In genomic region chr11:420054-420910, GRCh38 we compare ENCODE assay signal across 30 cellular contexts. TPM values are rescaled to one million over a fixed set of nuclear protein-coding genes. Genes with fewer than 3 reads are reported as not detected.
DNase-seq lines count a peak whose midpoint lies in the region; ATAC-seq and TF ChIP-seq lines count a peak whose summit lies in the region.
"Had no signal": no experiment of that assay in that cellular context is flagged by ENCODE, and none has a peak within 500 bp of the region (broad histone marks: within the 10 kb centered on the region; RNA-seq: fewer than 3 reads in every experiment).

No MANE protein-coding gene starts in this region.

- no peaks in the 10 kb centered on the region for H3K9me3 Mint-ChIP-seq in activated CD4-positive, alpha-beta T cell treated with anti-CD3 and anti-CD28 coated beads, Interleukin-2, amount 10 ng/mL, durations not matched to agents 24 days and 14 days
- peaks cover 5 to 10% (median 8%) of the 10 kb centered on the region in 7 donors for H3K9me3 Mint-ChIP-seq in CD14-positive monocyte
- no peaks in the 10 kb centered on the region for H3K9me3 Mint-ChIP-seq in activated T-helper 2 cell treated with anti-CD3 and anti-CD28 coated beads, Interferon-gamma antibody, Interleukin-2, Interleukin-4, amounts not matched to agents 10 μg/mL and 5 μg/mL and 100 μg/mL, durations not matched to agents 14 hours and 24 hours and 36 hours
- no peaks in the 10 kb centered on the region for H3K9me3 Mint-ChIP-seq in MCF 10A (ENCODE audit: unreplicated experiment)
- H3K9me3 Mint-ChIP-seq: activated T-cell treated with anti-CD3 and anti-CD28 coated beads, Interleukin-2, amount 50 U/mL, for 4 hours; CD4-positive, alpha-beta T cell had no signal

- no peak overlapping the region for H3K4me3 Mint-ChIP-seq in activated CD4-positive, alpha-beta T cell treated with anti-CD3 and anti-CD28 coated beads, Interleukin-2, amount 10 ng/mL, durations not matched to agents 24 days and 14 days
- H3K4me3 Mint-ChIP-seq in CD14-positive monocyte = no peak overlapping the region
- H3K4me3 Mint-ChIP-seq in activated T-helper 2 cell treated with anti-CD3 and anti-CD28 coated beads, Interferon-gamma antibody, Interleukin-2, Interleukin-4, amounts not matched to agents 10 μg/mL and 5 μg/mL and 100 μg/mL, durations not matched to agents 14 hours and 24 hours and 36 hours (ENCODE audit: low read depth) = no peak overlapping the region
- no peak overlapping the region for H3K4me3 Mint-ChIP-seq in MCF 10A (ENCODE audit: unreplicated experiment)
- H3K4me3 Mint-ChIP-seq: activated CD8-positive, alpha-beta T cell treated with anti-CD3 and anti-CD28 coated beads for 36 hours; activated T-cell treated with anti-CD3 and anti-CD28 coated beads, Interleukin-2, amount 50 U/mL, for 4 hours; CD4-positive, alpha-beta T cell; memory B cell had no signal

- ATAC-seq in lower lobe of right lung (no peak), foreskin keratinocyte (no peak)
- ATAC-seq: activated CD8-positive, alpha-beta T cell treated with anti-CD3 and anti-CD28 coated beads for 36 hours; activated T-cell treated with anti-CD3 and anti-CD28 coated beads, Interleukin-2, amount 50 U/mL, for 4 hours; PC-3 had no signal

- H3K4me1 ChIP-seq in lower lobe of right lung (peaks cover 21% of the 10 kb centered on the region), foreskin keratinocyte (peaks cover 7% of the 10 kb centered on the region)

- POLR2A ChIA-PET in MCF 10A (lab: Yijun Ruan, JAX) = interaction anchor here (0.6 to 1.0 kb wide), 2 partner anchors 27 to 28 kb away, joined by 3 to 6 read pairs; no protein-coding TSS in a partner anchor

- no peaks in the 10 kb centered on the region for H3K9me3 ChIP-seq in lower lobe of right lung
- H3K9me3 ChIP-seq: breast epithelium, neutrophil had no signal

- H3K4me1 Mint-ChIP-seq in activated CD4-positive, alpha-beta T cell treated with anti-CD3 and anti-CD28 coated beads, Interleukin-2, amount 10 ng/mL, durations not matched to agents 24 days and 14 days = peaks cover 15% of the 10 kb centered on the region
- H3K4me1 Mint-ChIP-seq in CD14-positive monocyte (peaks cover 24% of the 10 kb centered on the region), MCF 10A (ENCODE audit: insufficient read depth, unreplicated experiment) (peaks cover 5% of the 10 kb centered on the region)
- peaks cover 6% of the 10 kb centered on the region for H3K4me1 Mint-ChIP-seq in activated T-helper 2 cell treated with anti-CD3 and anti-CD28 coated beads, Interferon-gamma antibody, Interleukin-2, Interleukin-4, amounts not matched to agents 10 μg/mL and 5 μg/mL and 100 μg/mL, durations not matched to agents 14 hours and 24 hours and 36 hours (ENCODE audit: low read depth)

- H3K27me3 ChIP-seq in lower lobe of right lung (ENCODE audit: low read depth) (no peaks in the 10 kb centered on the region), foreskin keratinocyte (no peaks in the 10 kb centered on the region)

- BruUV-seq in MCF 10A (replicated peaks; lab: Mats Ljungman, UMichigan) = no TSS peak

- peak; percentile 53 for DNase-seq in activated CD4-positive, alpha-beta T cell treated with anti-CD3 and anti-CD28 coated beads, Interleukin-2, amount 10 ng/mL, durations not matched to agents 24 days and 14 days
- DNase-seq in activated CD4-positive, alpha-beta T cell treated with anti-CD3 and anti-CD28 coated beads for 4 hours = no peak
- DNase-seq in CD14-positive monocyte (ENCODE audit: low spot score) (peak; percentile 40), lower lobe of right lung (peak; percentile 48), dermis blood vessel endothelial cell (no peak), foreskin keratinocyte (no peak), MCF 10A (ENCODE audit: unreplicated experiment) (no peak)
- peak; percentile 7 for DNase-seq in activated T-helper 2 cell treated with anti-CD3 and anti-CD28 coated beads, Interferon-gamma antibody, Interleukin-2, Interleukin-4, amounts not matched to agents 10 μg/mL and 5 μg/mL and 100 μg/mL, durations not matched to agents 14 hours and 24 hours and 36 hours (ENCODE audit: low spot score)
- DNase-seq: activated CD8-positive, alpha-beta T cell treated with anti-CD3 and anti-CD28 coated beads for 36 hours; activated naive CD4-positive, alpha-beta T cell; activated T-cell treated with anti-CD3 and anti-CD28 coated beads, Interleukin-2, amount 50 U/mL, for 4 hours; amygdala; effector CD8-positive, alpha-beta T cell; GM23248; NCI-H1048; NCI-H1694 treated with DMSO at 0.1 percent for 48 hours; NCI-H2171 treated with DMSO at 0.1 percent for 48 hours; NCI-H524 treated with DMSO at 0.1 percent for 48 hours; NK-92 treated with Interleukin-12 subunit alpha and Interleukin-12 subunit beta, amount 100 ng/mL, for 24 hours; PC-3; SHP77; small intestine; stimulated activated CD4-positive, alpha-beta T cell treated with anti-CD3 and anti-CD28 coated beads, Interleukin-1b, Interleukin-23, amount 100 ng/mL, for 48 hours; T-helper 9 cell had no signal

- TF ChIP-seq CTCF in CD14-positive monocyte (IDR thresholded peaks at IDR 0.05) (no peak), lower lobe of right lung (IDR thresholded peaks at IDR 0.05) (no peak), foreskin keratinocyte (conservative IDR thresholded peaks at IDR 0.05) (no peak), MCF 10A (IDR thresholded peaks at IDR 0.05; ENCODE audit: unreplicated experiment) (no peak)

- H3K36me3 ChIP-seq in lower lobe of right lung = no peaks in the 10 kb centered on the region
- H3K36me3 ChIP-seq: breast epithelium, neutrophil, tibial nerve had no signal

- H3K36me3 Mint-ChIP-seq in activated CD4-positive, alpha-beta T cell treated with anti-CD3 and anti-CD28 coated beads, Interleukin-2, amount 10 ng/mL, durations not matched to agents 24 days and 14 days (ENCODE audit: low read depth) = peaks cover 12% of the 10 kb centered on the region
- H3K36me3 Mint-ChIP-seq in CD14-positive monocyte (no peaks in the 10 kb centered on the region), MCF 10A (ENCODE audit: insufficient read depth, unreplicated experiment) (no peaks in the 10 kb centered on the region)
- peaks cover 14% of the 10 kb centered on the region for H3K36me3 Mint-ChIP-seq in activated T-helper 2 cell treated with anti-CD3 and anti-CD28 coated beads, Interferon-gamma antibody, Interleukin-2, Interleukin-4, amounts not matched to agents 10 μg/mL and 5 μg/mL and 100 μg/mL, durations not matched to agents 14 hours and 24 hours and 36 hours (ENCODE audit: low read depth)

- H3K27ac Mint-ChIP-seq in activated CD4-positive, alpha-beta T cell treated with anti-CD3 and anti-CD28 coated beads, Interleukin-2, amount 10 ng/mL, durations not matched to agents 24 days and 14 days = no peak overlapping the region
- H3K27ac Mint-ChIP-seq in CD14-positive monocyte (no peak overlapping the region), MCF 10A (ENCODE audit: low read depth, unreplicated experiment) (no peak overlapping the region)
- H3K27ac Mint-ChIP-seq in activated T-helper 2 cell treated with anti-CD3 and anti-CD28 coated beads, Interferon-gamma antibody, Interleukin-2, Interleukin-4, amounts not matched to agents 10 μg/mL and 5 μg/mL and 100 μg/mL, durations not matched to agents 14 hours and 24 hours and 36 hours = no peak overlapping the region
- H3K27ac Mint-ChIP-seq: activated CD8-positive, alpha-beta T cell treated with anti-CD3 and anti-CD28 coated beads for 36 hours; CD4-positive, alpha-beta T cell; memory B cell had no signal

- no peaks in the 10 kb centered on the region for H3K27me3 Mint-ChIP-seq in activated CD4-positive, alpha-beta T cell treated with anti-CD3 and anti-CD28 coated beads, Interleukin-2, amount 10 ng/mL, durations not matched to agents 24 days and 14 days
- H3K27me3 Mint-ChIP-seq in CD14-positive monocyte (ENCODE audit: low read depth in 3 of 3) (peaks cover 12 to 45% (median 13%) of the 10 kb centered on the region in 3 donors), MCF 10A (ENCODE audit: insufficient read depth, unreplicated experiment) (no peaks in the 10 kb centered on the region)
- H3K27me3 Mint-ChIP-seq in activated T-helper 2 cell treated with anti-CD3 and anti-CD28 coated beads, Interferon-gamma antibody, Interleukin-2, Interleukin-4, amounts not matched to agents 10 μg/mL and 5 μg/mL and 100 μg/mL, durations not matched to agents 14 hours and 24 hours and 36 hours (ENCODE audit: low read depth) = no peaks in the 10 kb centered on the region
- H3K27me3 Mint-ChIP-seq: activated CD8-positive, alpha-beta T cell treated with anti-CD3 and anti-CD28 coated beads for 36 hours; CD4-positive, alpha-beta T cell; memory B cell had no signal

- no peak overlapping the region for H3K4me3 ChIP-seq in lower lobe of right lung
- H3K4me3 ChIP-seq: breast epithelium, GM23248, tibial nerve had no signal

- H3K27ac ChIP-seq in lower lobe of right lung = no peak overlapping the region
- H3K27ac ChIP-seq in foreskin keratinocyte = no peak overlapping the region
- H3K27ac ChIP-seq: breast epithelium, GM23248, neutrophil, tibial nerve had no signal

- intact Hi-C loops in activated CD4-positive, alpha-beta T cell treated with anti-CD3 and anti-CD28 coated beads, Interleukin-2, amount 10 ng/mL, durations not matched to agents 24 days and 14 days (cut with micrococcal nuclease) = no loop called here
- intact Hi-C loops in CD14-positive monocyte (cut with micrococcal nuclease) (no loop called here), lower lobe of right lung (cut with DNase I) (no loop called here), MCF 10A (cut with micrococcal nuclease) (no loop called here)
- intact Hi-C loops in activated T-helper 2 cell treated with anti-CD3 and anti-CD28 coated beads, Interferon-gamma antibody, Interleukin-2, Interleukin-4, amounts not matched to agents 10 μg/mL and 5 μg/mL and 100 μg/mL, durations not matched to agents 14 hours and 24 hours and 36 hours (cut with micrococcal nuclease) = no loop called here

- CTCF ChIA-PET in MCF 10A (lab: Yijun Ruan, JAX) = no interaction called here

RNA-seq across cellular contexts. Expression of gene SIGIRR, which starts 5.5 kb away (rescaled TPM):
- total RNA-seq in activated CD4-positive, alpha-beta T cell treated with anti-CD3 and anti-CD28 coated beads, Interleukin-2, amount 10 ng/mL, durations not matched to agents 24 days and 14 days = 40.7 and 42.7 TPM in 2 replicates
- polyA plus RNA-seq in CD14-positive monocyte (10 to 100 TPM; 62.8 to 75.4 TPM), foreskin keratinocyte (14.4 and 17.7 TPM in 2 replicates)
- 41.5 and 53.4 TPM in 2 replicates for total RNA-seq in activated T-helper 2 cell treated with anti-CD3 and anti-CD28 coated beads, Interferon-gamma antibody, Interleukin-2, Interleukin-4, amounts not matched to agents 10 μg/mL and 5 μg/mL and 100 μg/mL, durations not matched to agents 14 hours and 24 hours and 36 hours
- total RNA-seq in lower lobe of right lung (91.8 TPM), dermis blood vessel endothelial cell (43.2 and 52.2 TPM in 2 replicates), foreskin keratinocyte (10.8 and 11.8 TPM in 2 replicates), MCF 10A (2022) (6.2 and 7.7 TPM in 2 replicates)

RNA-seq across cellular contexts. Expression of gene ANO9, which starts 21.5 kb away (rescaled TPM):
- total RNA-seq in activated CD4-positive, alpha-beta T cell treated with anti-CD3 and anti-CD28 coated beads, Interleukin-2, amount 10 ng/mL, durations not matched to agents 24 days and 14 days = 35.4 and 36.9 TPM in 2 replicates
- under 1 TPM in 1 of 2 donors, not detected in 1; 0.18 TPM for polyA plus RNA-seq in CD14-positive monocyte
- 35.4 and 36.9 TPM in 2 replicates for total RNA-seq in activated T-helper 2 cell treated with anti-CD3 and anti-CD28 coated beads, Interferon-gamma antibody, Interleukin-2, Interleukin-4, amounts not matched to agents 10 μg/mL and 5 μg/mL and 100 μg/mL, durations not matched to agents 14 hours and 24 hours and 36 hours
- 21.6 TPM for total RNA-seq in lower lobe of right lung
- 0.42 and 10.7 TPM in 2 replicates for total RNA-seq in dermis blood vessel endothelial cell
- 19.0 and 26.0 TPM in 2 replicates for total RNA-seq in foreskin keratinocyte
- polyA plus RNA-seq in foreskin keratinocyte = 23.1 and 31.2 TPM in 2 replicates
- 7.2 and 9.4 TPM in 2 replicates for total RNA-seq in MCF 10A (2022)
- total RNA-seq: A172, GM23248 had no signal
- polyA plus RNA-seq: GM23248 had no signal

RNA-seq across cellular contexts. Expression of gene PKP3, which starts 26.3 kb away (rescaled TPM):
- not detected in 2 replicates for total RNA-seq in activated CD4-positive, alpha-beta T cell treated with anti-CD3 and anti-CD28 coated beads, Interleukin-2, amount 10 ng/mL, durations not matched to agents 24 days and 14 days
- polyA plus RNA-seq in CD14-positive monocyte (not detected), foreskin keratinocyte (149 and 165 TPM in 2 replicates)
- total RNA-seq in activated T-helper 2 cell treated with anti-CD3 and anti-CD28 coated beads, Interferon-gamma antibody, Interleukin-2, Interleukin-4, amounts not matched to agents 10 μg/mL and 5 μg/mL and 100 μg/mL, durations not matched to agents 14 hours and 24 hours and 36 hours = not detected in 2 replicates
- total RNA-seq in lower lobe of right lung (23.1 TPM), dermis blood vessel endothelial cell (0.09 and 0.68 TPM in 2 replicates), foreskin keratinocyte (148 and 170 TPM in 2 replicates), MCF 10A (2022) (129 and 177 TPM in 2 replicates)

RNA-seq across cellular contexts. Expression of gene PTDSS2, which starts 29.8 kb away (rescaled TPM):
- 31.0 and 31.8 TPM in 2 replicates for total RNA-seq in activated CD4-positive, alpha-beta T cell treated with anti-CD3 and anti-CD28 coated beads, Interleukin-2, amount 10 ng/mL, durations not matched to agents 24 days and 14 days
- polyA plus RNA-seq in CD14-positive monocyte (10 to 100 TPM in 1 of 2 donors, 1 to 10 TPM in 1; 9.3 to 12.4 TPM), foreskin keratinocyte (33.1 and 38.2 TPM in 2 replicates)
- total RNA-seq in activated T-helper 2 cell treated with anti-CD3 and anti-CD28 coated beads, Interferon-gamma antibody, Interleukin-2, Interleukin-4, amounts not matched to agents 10 μg/mL and 5 μg/mL and 100 μg/mL, durations not matched to agents 14 hours and 24 hours and 36 hours = 32.1 and 34.4 TPM in 2 replicates
- total RNA-seq in lower lobe of right lung (32.9 TPM), dermis blood vessel endothelial cell (34.5 and 50.2 TPM in 2 replicates), foreskin keratinocyte (28.1 and 30.0 TPM in 2 replicates), MCF 10A (2022) (28.2 and 29.4 TPM in 2 replicates)

RNA-seq across cellular contexts. Expression of gene B4GALNT4, which starts 51.0 kb away (rescaled TPM):
- total RNA-seq in activated CD4-positive, alpha-beta T cell treated with anti-CD3 and anti-CD28 coated beads, Interleukin-2, amount 10 ng/mL, durations not matched to agents 24 days and 14 days = 3.9 and 4.1 TPM in 2 replicates
- polyA plus RNA-seq in CD14-positive monocyte = not detected
- total RNA-seq in activated T-helper 2 cell treated with anti-CD3 and anti-CD28 coated beads, Interferon-gamma antibody, Interleukin-2, Interleukin-4, amounts not matched to agents 10 μg/mL and 5 μg/mL and 100 μg/mL, durations not matched to agents 14 hours and 24 hours and 36 hours = 1.5 and 2.9 TPM in 2 replicates
- 0.38 TPM for total RNA-seq in lower lobe of right lung
- total RNA-seq in dermis blood vessel endothelial cell = 0.42 and 5.6 TPM in 2 replicates
- total RNA-seq in foreskin keratinocyte = 12.7 and 28.4 TPM in 2 replicates
- 13.6 and 37.2 TPM in 2 replicates for polyA plus RNA-seq in foreskin keratinocyte
- 20.0 and 25.9 TPM in 2 replicates for total RNA-seq in MCF 10A (2022)

Comparison
In these comparisons a context has a peak if more than half of its experiments do, and no peak if none do; other contexts are left out.
1. DNase-seq: peak in activated CD4-positive, alpha-beta T cell treated with anti-CD3 and anti-CD28 coated beads, Interleukin-2, amount 10 ng/mL, durations not matched to agents 24 days and 14 days (single experiment), CD14-positive monocyte (single experiment), activated T-helper 2 cell treated with anti-CD3 and anti-CD28 coated beads, Interferon-gamma antibody, Interleukin-2, Interleukin-4, amounts not matched to agents 10 μg/mL and 5 μg/mL and 100 μg/mL, durations not matched to agents 14 hours and 24 hours and 36 hours (single experiment) and lower lobe of right lung (single experiment); none in activated CD4-positive, alpha-beta T cell treated with anti-CD3 and anti-CD28 coated beads for 4 hours (0 of 2), dermis blood vessel endothelial cell (single experiment), foreskin keratinocyte (0 of 2) and MCF 10A (single experiment).
2. RNA of gene PKP3, which starts 26.3 kb away (total RNA-seq): 129 to 177 TPM in MCF 10A, 148 to 170 TPM in foreskin keratinocyte and 23.1 TPM in lower lobe of right lung (single experiment); 0.09 to 0.68 TPM in dermis blood vessel endothelial cell, not detected in activated T-helper 2 cell treated with anti-CD3 and anti-CD28 coated beads, Interferon-gamma antibody, Interleukin-2, Interleukin-4, amounts not matched to agents 10 μg/mL and 5 μg/mL and 100 μg/mL, durations not matched to agents 14 hours and 24 hours and 36 hours and not detected in activated CD4-positive, alpha-beta T cell treated with anti-CD3 and anti-CD28 coated beads, Interleukin-2, amount 10 ng/mL, durations not matched to agents 24 days and 14 days; every median in the first group is over 10 times any median in the second.